Comparison of ENCODE assay signal across 18 cellular contexts in genomic region chr12:110972870-110973269, GRCh38. TPM values are rescaled to one million over a fixed set of nuclear protein-coding genes. Genes with fewer than 3 reads are reported as not detected.
DNase-seq lines count a peak whose midpoint lies in the region; ATAC-seq and TF ChIP-seq lines count a peak whose summit lies in the region.
"Had no signal": no experiment of that assay in that cellular context is flagged by ENCODE, and none has a peak within 500 bp of the region (broad histone marks: within the 10 kb centered on the region; RNA-seq: fewer than 3 reads in every experiment).

No MANE protein-coding gene starts in this region.

- H3K79me2 ChIP-seq in HCT116 (ENCODE audit: insufficient read depth, low read length): no peaks in the 10 kb centered on the region

- no peaks in the 10 kb centered on the region for H3K27me3 ChIP-seq in HCT116 (ENCODE audit: insufficient read depth, low read length)

- no peak for TF ChIP-seq POLR2A in HCT116 (IDR thresholded peaks at IDR 0.05; ENCODE audit: borderline replicate concordance, extremely low read depth, insufficient read depth, insufficient read length)

- no peak for TF ChIP-seq RAD21 in HCT116 (IDR thresholded peaks at IDR 0.05; ENCODE audit: low read depth)

- H4K20me1 ChIP-seq in HCT116 (ENCODE audit: insufficient read depth): no peaks in the 10 kb centered on the region

- TF ChIP-seq CTCF in HCT116 (IDR thresholded peaks at IDR 0.05 in 2 of 3, conservative IDR thresholded peaks at IDR 0.05 in 1 of 3; ENCODE audit: borderline replicate concordance in 1 of 3, insufficient read depth in 1 of 3, low read depth in 2 of 3, low read length in 2 of 3): no peak

- H3K4me3 ChIP-seq in HCT116 (replicated peaks in 1 of 2; ENCODE audit: low read depth in 1 of 2, low read length in 2 of 2): no peak overlapping the region

- BruUV-seq in HCT116 (replicated peaks; lab: Mats Ljungman, UMichigan): no TSS peak

- POLR2A ChIA-PET in HCT116 (lab: Charles Lee): no interaction called here

- CTCF ChIA-PET in activated naive CD4-positive, alpha-beta T cell treated with anti-CD3 and anti-CD28 coated beads for 36 hours (lab: Charles Lee): interaction anchor here (0.7 kb wide), 1 partner anchor 77 kb away, joined by 3 read pairs; no protein-coding TSS in a partner anchor
- CTCF ChIA-PET in HCT116 (lab: Charles Lee): no interaction called here

- DNase-seq in activated naive CD4-positive, alpha-beta T cell treated with anti-CD3 and anti-CD28 coated beads for 36 hours: peak; percentile 26
- no peak for DNase-seq in activated naive CD4-positive, alpha-beta T cell (lab: John Stamatoyannopoulos, UW)
- no peak for DNase-seq in HCT116 (ENCODE audit: low read depth, low spot score)
- DNase-seq in stimulated activated naive B cell treated with anti-CD40 and anti-IgM and Interleukin-4, amounts not matched to agents 10 μg/mL and 1 μg/mL and 100 μg/mL, for 72 hours: no peak
- no peak for DNase-seq in T1000 (lab: John Stamatoyannopoulos, UW)
- DNase-seq: C1 segment of cervical spinal cord; CD4-positive, alpha-beta T cell; DMS79; EL; GF-D8; HCEC 1CT; IMR-90 had no signal

- intact Hi-C loops in activated naive CD4-positive, alpha-beta T cell treated with anti-CD3 and anti-CD28 coated beads for 36 hours (cut with micrococcal nuclease): no loop called here
- intact Hi-C loops in HCT116 (cut with micrococcal nuclease): no loop called here

- H3K27ac Mint-ChIP-seq in activated naive CD4-positive, alpha-beta T cell treated with anti-CD3 and anti-CD28 coated beads for 36 hours: no peak overlapping the region
- no peak overlapping the region for H3K27ac Mint-ChIP-seq in activated T-helper 17 cell treated with anti-CD3 and anti-CD28 coated beads, Interleukin-2, amount 50 U/mL, for 72 hours
- no peak overlapping the region for H3K27ac Mint-ChIP-seq in stimulated activated naive B cell treated with anti-CD40 and anti-IgM and Interleukin-4, amounts not matched to agents 10 μg/mL and 1 μg/mL and 100 μg/mL, for 72 hours
- H3K27ac Mint-ChIP-seq: B cell; CD4-positive, alpha-beta T cell had no signal

- H3K9ac ChIP-seq in HCT116 (ENCODE audit: low read length): no peak overlapping the region

- H2AFZ ChIP-seq in HCT116 (ENCODE audit: low read depth, low read length, poor library complexity, severe bottlenecking): no peak overlapping the region

- H3K4me1 Mint-ChIP-seq in activated naive CD4-positive, alpha-beta T cell treated with anti-CD3 and anti-CD28 coated beads for 36 hours (ENCODE audit: low read depth): peaks cover 6% of the 10 kb centered on the region
- H3K4me1 Mint-ChIP-seq in activated T-helper 17 cell treated with anti-CD3 and anti-CD28 coated beads, Interleukin-2, amount 50 U/mL, for 72 hours: no peaks in the 10 kb centered on the region
- H3K4me1 Mint-ChIP-seq in stimulated activated naive B cell treated with anti-CD40 and anti-IgM and Interleukin-4, amounts not matched to agents 10 μg/mL and 1 μg/mL and 100 μg/mL, for 72 hours: peaks cover 3 to 6% of the 10 kb centered on the region in 2 donors
- H3K4me1 Mint-ChIP-seq: B cell had no signal

- no peaks in the 10 kb centered on the region for H3K27me3 Mint-ChIP-seq in activated naive CD4-positive, alpha-beta T cell treated with anti-CD3 and anti-CD28 coated beads for 36 hours (ENCODE audit: low read depth)
- no peaks in the 10 kb centered on the region for H3K27me3 Mint-ChIP-seq in activated T-helper 17 cell treated with anti-CD3 and anti-CD28 coated beads, Interleukin-2, amount 50 U/mL, for 72 hours
- H3K27me3 Mint-ChIP-seq in stimulated activated naive B cell treated with anti-CD40 and anti-IgM and Interleukin-4, amounts not matched to agents 10 μg/mL and 1 μg/mL and 100 μg/mL, for 72 hours: peaks cover 9 to 11% of the 10 kb centered on the region in 2 donors
- H3K27me3 Mint-ChIP-seq: CD4-positive, alpha-beta T cell had no signal

- H3K27ac ChIP-seq in HCT116 (ENCODE audit: low read depth, low read length): no peak overlapping the region

- H3K4me2 ChIP-seq in HCT116 (ENCODE audit: low read length): no peak overlapping the region

- no peaks in the 10 kb centered on the region for H3K36me3 Mint-ChIP-seq in activated naive CD4-positive, alpha-beta T cell treated with anti-CD3 and anti-CD28 coated beads for 36 hours (ENCODE audit: low read depth)
- H3K36me3 Mint-ChIP-seq in activated T-helper 17 cell treated with anti-CD3 and anti-CD28 coated beads, Interleukin-2, amount 50 U/mL, for 72 hours (ENCODE audit: low read depth): no peaks in the 10 kb centered on the region
- no peaks in the 10 kb centered on the region for H3K36me3 Mint-ChIP-seq in stimulated activated naive B cell treated with anti-CD40 and anti-IgM and Interleukin-4, amounts not matched to agents 10 μg/mL and 1 μg/mL and 100 μg/mL, for 72 hours

- H3K9me2 ChIP-seq in HCT116 (ENCODE audit: insufficient read depth): no peaks in the 10 kb centered on the region

- no peaks in the 10 kb centered on the region for H3K4me1 ChIP-seq in HCT116 (ENCODE audit: control insufficient read depth in 1 of 2, insufficient read depth in 2 of 2, low read length in 2 of 2)

- ATAC-seq in HCT116: peak; percentile 65
- ATAC-seq in activated T-helper 17 cell treated with anti-CD3 and anti-CD28 coated beads, Interleukin-2, amount 50 U/mL, for 72 hours (replicated peaks): peak; percentile 65
- peak; percentile 44 to 47 for ATAC-seq in stimulated activated naive B cell treated with anti-CD40 and anti-IgM and Interleukin-4, amounts not matched to agents 10 μg/mL and 1 μg/mL and 100 μg/mL, for 72 hours (replicated peaks)
- no peak for ATAC-seq in HG02623 (IDR thresholded peaks at IDR 0.05; ENCODE audit: unreplicated experiment)
- ATAC-seq in HG02938 (IDR thresholded peaks at IDR 0.05; ENCODE audit: unreplicated experiment): no peak

- H3K9me3 ChIP-seq in HCT116 (ENCODE audit: control insufficient read depth in 1 of 2, insufficient read depth in 1 of 2, low read depth in 1 of 2, low read length in 2 of 2): no peaks in the 10 kb centered on the region

- H3K36me3 ChIP-seq in HCT116 (ENCODE audit: control insufficient read depth in 1 of 2, insufficient read depth in 2 of 2, low read length in 2 of 2): no peaks in the 10 kb centered on the region

- RAD21 ChIA-PET in HCT116 (lab: Charles Lee; ENCODE audit: low non-redundant PET in 1 of 2, low total read pairs in 2 of 2, uncharacterized antibody in 2 of 2, unreplicated experiment in 2 of 2): no interaction called here

- H3K9me3 Mint-ChIP-seq in activated naive CD4-positive, alpha-beta T cell treated with anti-CD3 and anti-CD28 coated beads for 36 hours: peaks cover 4% of the 10 kb centered on the region
- peaks cover 8% of the 10 kb centered on the region for H3K9me3 Mint-ChIP-seq in activated T-helper 17 cell treated with anti-CD3 and anti-CD28 coated beads, Interleukin-2, amount 50 U/mL, for 72 hours
- H3K9me3 Mint-ChIP-seq in stimulated activated naive B cell treated with anti-CD40 and anti-IgM and Interleukin-4, amounts not matched to agents 10 μg/mL and 1 μg/mL and 100 μg/mL, for 72 hours: peaks cover 3 to 8% of the 10 kb centered on the region in 2 donors
- H3K9me3 Mint-ChIP-seq: CD4-positive, alpha-beta T cell had no signal

- no peak overlapping the region for H3K4me3 Mint-ChIP-seq in activated naive CD4-positive, alpha-beta T cell treated with anti-CD3 and anti-CD28 coated beads for 36 hours
- H3K4me3 Mint-ChIP-seq in activated T-helper 17 cell treated with anti-CD3 and anti-CD28 coated beads, Interleukin-2, amount 50 U/mL, for 72 hours: no peak overlapping the region
- no peak overlapping the region for H3K4me3 Mint-ChIP-seq in stimulated activated naive B cell treated with anti-CD40 and anti-IgM and Interleukin-4, amounts not matched to agents 10 μg/mL and 1 μg/mL and 100 μg/mL, for 72 hours
- H3K4me3 Mint-ChIP-seq: B cell; CD4-positive, alpha-beta T cell had no signal

TF ChIP-seq in HCT116, 20 proteins besides CTCF, POLR2A, EP300 and RAD21:
- TF ChIP-seq SIN3A (IDR thresholded peaks at IDR 0.05; ENCODE audit: low read depth): no peak
- no peak for TF ChIP-seq EZH2phosphoT487 (IDR thresholded peaks at IDR 0.05; ENCODE audit: borderline replicate concordance)
- no peak for TF ChIP-seq CBX3 (IDR thresholded peaks at IDR 0.05; ENCODE audit: low read depth)
- no peak for TF ChIP-seq EZH2 (IDR thresholded peaks at IDR 0.05)
- no peak for TF ChIP-seq SP1 (IDR thresholded peaks at IDR 0.05; ENCODE audit: low read depth)

RNA-seq across cellular contexts. Expression of gene MYL2, which starts 52.5 kb away (rescaled TPM):
- not detected for total RNA-seq in activated naive CD4-positive, alpha-beta T cell treated with anti-CD3 and anti-CD28 coated beads for 36 hours
- total RNA-seq in HCT116 (2021; ENCODE audit: unreplicated experiment): 0.39 TPM
- polyA plus RNA-seq in HCT116 (2012): 1.3 and 2.3 TPM in 2 replicates
- total RNA-seq in activated T-helper 17 cell treated with anti-CD3 and anti-CD28 coated beads, Interleukin-2, amount 50 U/mL, for 72 hours: not detected
- total RNA-seq: CD4-positive, alpha-beta T cell; H4; HT-29; IMR-90 had no signal
- polyA plus RNA-seq: IMR-90 had no signal

Comparison
In these comparisons a context has a peak if more than half of its experiments do, and no peak if none do; other contexts are left out.
1. ATAC-seq: peak in HCT116 (single experiment), activated T-helper 17 cell treated with anti-CD3 and anti-CD28 coated beads, Interleukin-2, amount 50 U/mL, for 72 hours (single experiment) and stimulated activated naive B cell treated with anti-CD40 and anti-IgM and Interleukin-4, amounts not matched to agents 10 μg/mL and 1 μg/mL and 100 μg/mL, for 72 hours (2 of 2); none in HG02623 (single experiment) and HG02938 (single experiment).